Comparison of ENCODE assay signal across 1 cellular context in genomic region chr1:1574721-1575537, GRCh38.
A peak's percentile ranks its signal among the peaks of the same experiment; 100 is the strongest.
TF ChIP-seq lines count a peak whose summit lies in the region.

TSS of gene SSU72 (minus strand) at chr1:1574863. CDS start at chr1:1574557, 306 bp downstream.

TF ChIP-seq in neural cell, 6 proteins besides CTCF, POLR2A, EP300 and RAD21:
- peak; percentile 70 for TF ChIP-seq REST (IDR thresholded peaks at IDR 0.05; ENCODE audit: borderline replicate concordance)
- peak; percentile 98 for TF ChIP-seq POLR2AphosphoS5 (IDR thresholded peaks at IDR 0.05)
- TF ChIP-seq SMC3 (conservative IDR thresholded peaks at IDR 0.05; ENCODE audit: poor library complexity), result no peak
- TF ChIP-seq MXI1 (conservative IDR thresholded peaks at IDR 0.05; ENCODE audit: poor library complexity, severe bottlenecking), result peak; percentile 85
- peak; percentile 57 for TF ChIP-seq TAF1 (IDR thresholded peaks at IDR 0.05; ENCODE audit: low read depth)
- TF ChIP-seq EZH2 (IDR thresholded peaks at IDR 0.05; ENCODE audit: borderline replicate concordance, insufficient read depth, low read length, poor library complexity, severe bottlenecking), result no peak
TF ChIP-seq in neural cell: peak in this region for 4.
